Comparison of ENCODE assay signal across 8 cellular contexts in the genomic region with DNA sequence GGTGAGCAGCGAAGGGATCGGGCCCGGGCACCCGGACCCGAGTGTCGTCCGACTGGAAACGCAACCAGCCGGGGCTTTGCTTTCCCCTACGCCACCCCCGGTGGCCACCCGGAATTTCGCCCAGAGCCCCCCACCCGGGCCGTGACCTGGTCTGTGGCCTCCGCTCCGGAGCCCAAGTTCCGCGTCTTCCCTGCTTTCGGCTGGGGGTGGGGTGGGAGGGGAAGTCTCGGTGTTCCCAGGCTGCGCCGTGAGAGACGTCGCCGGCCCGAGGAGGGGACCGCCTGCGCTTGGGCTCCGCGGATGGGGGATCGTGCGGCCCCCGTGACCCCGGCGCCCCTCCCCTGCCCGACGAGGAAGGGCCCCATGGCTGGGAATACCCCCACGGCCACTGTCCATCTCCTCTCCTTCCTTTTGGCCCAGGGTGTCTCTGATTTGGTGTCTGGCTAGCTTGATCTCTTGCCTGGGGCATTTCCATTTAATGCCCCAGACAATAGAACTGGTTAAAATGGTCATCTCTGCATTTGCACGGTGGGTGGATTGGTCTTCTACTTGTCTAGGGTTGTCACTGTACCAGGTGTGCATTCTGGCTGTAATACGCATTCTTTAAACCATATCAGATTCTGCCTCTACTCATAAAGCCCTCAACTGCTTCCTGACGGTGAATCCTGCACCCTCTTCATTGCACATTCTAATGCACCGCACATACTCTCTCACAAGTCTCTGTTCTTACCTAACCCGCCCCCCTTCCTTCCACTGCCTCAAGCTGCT. TPM values are rescaled to one million over a fixed set of nuclear protein-coding genes. Genes with fewer than 3 reads are reported as not detected.
DNase-seq lines count a peak whose midpoint lies in the region; ATAC-seq, FAIRE-seq and TF ChIP-seq lines count a peak whose summit lies in the region.

No MANE protein-coding gene starts in this region.

- no peaks in the 10 kb centered on the region for H3K9me3 Mint-ChIP-seq in activated naive CD4-positive, alpha-beta T cell treated with anti-CD3 and anti-CD28 coated beads, Interleukin-2, amount 50 U/mL, for 72 hours
- H3K9me3 Mint-ChIP-seq in neural crest cell = no peaks in the 10 kb centered on the region

- H3K9me3 ChIP-seq in BE2C = no peaks in the 10 kb centered on the region

- peaks cover 2% of the 10 kb centered on the region for H3K27me3 Mint-ChIP-seq in neural crest cell (ENCODE audit: low read depth)

- no peaks in the 10 kb centered on the region for H3K36me3 ChIP-seq in BE2C

- peak; percentile 53 for FAIRE-seq in GM19239 (lab: Jason Lieb, UNC)

- 0 out of 2 replicates have a peak, but pooled peaks cover 5% of the 10 kb centered on the region for H3K4me1 ChIP-seq in BE2C

- H3K27ac Mint-ChIP-seq in activated naive CD4-positive, alpha-beta T cell treated with anti-CD3 and anti-CD28 coated beads, Interleukin-2, amount 50 U/mL, for 72 hours = peak overlapping the region; percentile 83 to 93
- H3K27ac Mint-ChIP-seq in neural crest cell (ENCODE audit: unreplicated experiment) = peak overlapping the region; percentile 97

- no peak for ATAC-seq in activated naive CD4-positive, alpha-beta T cell treated with anti-CD3 and anti-CD28 coated beads, Interleukin-2, amount 50 U/mL, for 72 hours
- no peak for ATAC-seq in GM19455 (IDR thresholded peaks at IDR 0.05; ENCODE audit: unreplicated experiment)

- peaks cover 31% of the 10 kb centered on the region for H3K4me1 Mint-ChIP-seq in neural crest cell

- no peak for TF ChIP-seq CTCF in BE2C (IDR thresholded peaks at IDR 0.05; ENCODE audit: low read depth, low read length)
- no peak for TF ChIP-seq CTCF in neural crest cell (conservative IDR thresholded peaks at IDR 0.05)

- peak overlapping the region; percentile 77 for H3K4me3 ChIP-seq in BE2C (ENCODE audit: low read depth, low read length)

- no peak for DNase-seq in BE2C
- DNase-seq in GM19239 (ENCODE audit: insufficient read length, low spot score) = no peak
- peak; percentile 43 for DNase-seq in NCI-H1092 treated with DMSO at 0.1 percent for 48 hours (lab: John Stamatoyannopoulos, UW)
- DNase-seq in activated naive CD4-positive, alpha-beta T cell treated with anti-CD3 and anti-CD28 coated beads, Interleukin-2, amount 50 U/mL, for 72 hours (ENCODE audit: low spot score in 2 of 2) = no peak
- peak; percentile 34 for DNase-seq in glomerular visceral epithelial cell (ENCODE audit: extremely low spot score)
- peak; percentile 40 for DNase-seq in neural crest cell (ENCODE audit: low read depth, low spot score)
- DNase-seq in H4 (ENCODE audit: low spot score) = no peak

- H3K4me3 Mint-ChIP-seq in neural crest cell = peak overlapping the region; percentile 98

- H3K36me3 Mint-ChIP-seq in activated naive CD4-positive, alpha-beta T cell treated with anti-CD3 and anti-CD28 coated beads, Interleukin-2, amount 50 U/mL, for 72 hours = peaks cover 7 to 9% of the 10 kb centered on the region in 2 donors
- H3K36me3 Mint-ChIP-seq in neural crest cell (ENCODE audit: low read depth) = no peaks in the 10 kb centered on the region

- H3K27me3 ChIP-seq in BE2C = no peaks in the 10 kb centered on the region

RNA-seq across cellular contexts. Expression of gene SIK2, which starts 0.8 kb away (rescaled TPM):
- 9.6 TPM for polyA plus RNA-seq in BE2C (2012; ENCODE audit: insufficient read depth, insufficient read length, low read depth)
- total RNA-seq in activated naive CD4-positive, alpha-beta T cell treated with anti-CD3 and anti-CD28 coated beads, Interleukin-2, amount 50 U/mL, for 72 hours = 1 to 10 TPM; 2.9 to 6.1 TPM
- 21.8 and 24.7 TPM in 2 replicates for total RNA-seq in neural crest cell
- 7.7 and 8.9 TPM in 2 replicates for total RNA-seq in H4 (2014; rRNA removed; shearing (Covaris generic))

Comparison
In these comparisons a context has a peak if more than half of its experiments do, and no peak if none do; other contexts are left out.
1. DNase-seq: peak in NCI-H1092 treated with DMSO at 0.1 percent for 48 hours (single experiment), glomerular visceral epithelial cell (single experiment) and neural crest cell (single experiment); none in BE2C (single experiment), GM19239 (single experiment), activated naive CD4-positive, alpha-beta T cell treated with anti-CD3 and anti-CD28 coated beads, Interleukin-2, amount 50 U/mL, for 72 hours (0 of 2) and H4 (single experiment).